1 cellular context compared by ENCODE assay signal in genomic region chr2:174266288-174266687, GRCh38.
TF ChIP-seq lines count a peak whose summit lies in the region.

No MANE protein-coding gene starts in this region.

TF ChIP-seq in GM23338, 12 proteins besides CTCF, POLR2A, EP300 and RAD21:
- TF ChIP-seq ZNF462 (CRISPR knock-in tag; IDR thresholded peaks at IDR 0.05) (peak; percentile 66), ZNF331 (CRISPR knock-in tag; IDR thresholded peaks at IDR 0.05; ENCODE audit: low read depth) (no peak)
